Comparison of ENCODE assay signal across 14 cellular contexts in the genomic region with DNA sequence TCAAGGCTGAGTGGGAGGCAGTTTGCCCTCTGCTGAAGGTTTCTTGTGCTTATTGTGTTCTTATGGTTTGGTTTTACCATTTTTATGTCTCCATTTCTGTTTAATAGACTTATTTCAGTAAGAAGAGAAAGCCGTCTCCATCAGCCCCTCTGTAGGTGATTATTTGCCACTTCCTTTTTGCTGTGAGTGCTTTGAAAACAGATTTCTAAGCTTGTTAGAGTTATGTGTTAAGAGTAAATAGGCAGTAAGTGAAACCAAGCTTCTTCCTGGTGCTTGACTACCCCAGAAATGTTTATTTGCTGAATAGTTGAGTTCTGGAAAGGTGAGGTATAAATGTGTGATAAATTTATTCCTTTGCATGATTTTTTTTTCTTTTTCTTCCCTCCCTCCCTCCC.
A peak's percentile ranks its signal among the peaks of the same experiment; 100 is the strongest.
DNase-seq lines count a peak whose midpoint lies in the region; ATAC-seq and TF ChIP-seq lines count a peak whose summit lies in the region.
"Had no signal": no experiment of that assay in that cellular context is flagged by ENCODE, and none has a peak within 500 bp of the region (broad histone marks: within the 10 kb centered on the region; RNA-seq: fewer than 3 reads in every experiment).

No MANE protein-coding gene starts in this region.

- no TSS peak for BruUV-seq in PC-9 (replicated peaks; lab: Mats Ljungman, UMichigan)

- peak overlapping the region; percentile 40 for H3K27ac Mint-ChIP-seq in activated CD4-positive, alpha-beta T cell treated with anti-CD3 and anti-CD28 coated beads for 36 hours

- H3K4me1 ChIP-seq in PC-9 (replicated peaks; ENCODE audit: insufficient read depth), result peaks cover 61% of the 10 kb centered on the region
- H3K4me1 ChIP-seq in stomach, result peaks cover 42 to 70% (median 54%) of the 10 kb centered on the region in 4 donors

- H3K9me3 Mint-ChIP-seq in activated CD4-positive, alpha-beta T cell treated with anti-CD3 and anti-CD28 coated beads for 36 hours (ENCODE audit: low read depth), result no peaks in the 10 kb centered on the region
- H3K9me3 Mint-ChIP-seq: central memory CD8-positive, alpha-beta T cell; neural crest cell had no signal

- POLR2A ChIA-PET in activated CD4-positive, alpha-beta T cell treated with anti-CD3 and anti-CD28 coated beads for 36 hours (lab: Charles Lee), result no interaction called here
- POLR2A ChIA-PET in PC-9 (lab: Charles Lee; ENCODE audit: unreplicated experiment), result no interaction called here

- peak overlapping the region; percentile 51 for H3K4me2 ChIP-seq in PC-9

- 17 to 50% (median 33%) methylated on average over 1 of the region's 1 CpG for WGBS in stomach, 5 donors

- H3K4me3 ChIP-seq in PC-9 (no peak overlapping the region), stomach (no peak overlapping the region)
- H3K4me3 ChIP-seq: SJSA1 had no signal

- no peak overlapping the region for H3K4me3 Mint-ChIP-seq in activated CD4-positive, alpha-beta T cell treated with anti-CD3 and anti-CD28 coated beads for 36 hours
- H3K4me3 Mint-ChIP-seq: central memory CD8-positive, alpha-beta T cell had no signal

- H3K36me3 ChIP-seq in PC-9 (ENCODE audit: low read depth), result no peaks in the 10 kb centered on the region
- H3K36me3 ChIP-seq in stomach, result no peaks in the 10 kb centered on the region
- H3K36me3 ChIP-seq: SJSA1 had no signal

- H3K9me3 ChIP-seq in PC-9 (ENCODE audit: insufficient read depth, low read depth) (no peaks in the 10 kb centered on the region), stomach (no peaks in the 10 kb centered on the region)
- H3K9me3 ChIP-seq: SJSA1 had no signal

- CTCF ChIA-PET in activated CD4-positive, alpha-beta T cell treated with anti-CD3 and anti-CD28 coated beads for 36 hours (lab: Charles Lee), result interaction anchor here (1.5 to 4.6 kb wide), 2 partner anchors 21 to 214 kb away, joined by 3 to 25 read pairs; no protein-coding TSS in a partner anchor
- CTCF ChIA-PET in PC-9 (lab: Charles Lee), result no interaction called here

- no peak overlapping the region for H2AFZ ChIP-seq in PC-9

- intact Hi-C loops in activated CD4-positive, alpha-beta T cell treated with anti-CD3 and anti-CD28 coated beads for 36 hours (cut with DNase I, micrococcal nuclease), result no loop called here
- intact Hi-C loops in PC-9 (cut with micrococcal nuclease; ENCODE audit: unreplicated experiment), result no loop called here
- intact Hi-C loops in stomach (cut with DNase I; ENCODE audit: low total_unique reads), result no loop called here

- ATAC-seq in activated CD4-positive, alpha-beta T cell treated with anti-CD3 and anti-CD28 coated beads for 36 hours, result no peak
- ATAC-seq: left lobe of liver had no signal

- no peak for DNase-seq in activated CD4-positive, alpha-beta T cell treated with anti-CD3 and anti-CD28 coated beads for 36 hours
- DNase-seq in activated CD4-positive, alpha-beta T cell treated with anti-CD3 and anti-CD28 coated beads, Interleukin-2, amount 50 U/mL, for 48 hours, result no peak
- no peak for DNase-seq in PC-9
- no peak for DNase-seq in epithelial cell of prostate (ENCODE audit: low read depth, low spot score)
- no peak for DNase-seq in stomach
- no peak for DNase-seq in MV-4-11 (lab: John Stamatoyannopoulos, UW)
- no peak for DNase-seq in stimulated activated CD4-positive, alpha-beta T cell treated with anti-CD3 and anti-CD28 coated beads, Interleukin-1b, Interleukin-23, amount 100 ng/mL, for 48 hours
- DNase-seq in DMS 273 (lab: John Stamatoyannopoulos, UW; ENCODE audit: unreplicated experiment), result no peak
- DNase-seq: DMS153; NK-92 treated with Interleukin-12 subunit alpha and Interleukin-12 subunit beta, amount 100 ng/mL, for 24 hours had no signal

- H3K36me3 Mint-ChIP-seq in activated CD4-positive, alpha-beta T cell treated with anti-CD3 and anti-CD28 coated beads for 36 hours (ENCODE audit: low read depth), result no peaks in the 10 kb centered on the region

- TF ChIP-seq POLR2A in stomach (IDR thresholded peaks at IDR 0.05), result no peak

- peaks cover 10% of the 10 kb centered on the region for H3F3A ChIP-seq in PC-9 (ENCODE audit: insufficient read depth, low read depth)

- no peaks in the 10 kb centered on the region for H4K20me1 ChIP-seq in PC-9 (ENCODE audit: insufficient read depth)

- peaks cover 98% of the 10 kb centered on the region for H3K79me2 ChIP-seq in PC-9 (ENCODE audit: low read depth)

- H3K27me3 ChIP-seq in PC-9 (ENCODE audit: insufficient read depth, low read depth) (no peaks in the 10 kb centered on the region), stomach (no peaks in the 10 kb centered on the region)
- H3K27me3 ChIP-seq: SJSA1 had no signal

- H3K27ac ChIP-seq in PC-9 (peak overlapping the region; percentile 64), epithelial cell of prostate (peak overlapping the region; percentile 20), stomach (peak overlapping the region; percentile 13 to 72 (median 40))
- H3K27ac ChIP-seq: SJSA1 had no signal

- TF ChIP-seq EP300 in stomach (IDR thresholded peaks at IDR 0.05), result no peak

- H3K9me2 ChIP-seq in PC-9 (ENCODE audit: insufficient read depth), result no peaks in the 10 kb centered on the region

- peaks cover 54% of the 10 kb centered on the region for H3K4me1 Mint-ChIP-seq in activated CD4-positive, alpha-beta T cell treated with anti-CD3 and anti-CD28 coated beads for 36 hours

- no peaks in the 10 kb centered on the region for H3K27me3 Mint-ChIP-seq in activated CD4-positive, alpha-beta T cell treated with anti-CD3 and anti-CD28 coated beads for 36 hours

- TF ChIP-seq CTCF in PC-9 (conservative IDR thresholded peaks at IDR 0.05) (no peak), stomach (IDR thresholded peaks at IDR 0.05) (no peak)
